In genomic region chr10:92691591-92692084, GRCh38 we compare ENCODE assay signal across 8 cellular contexts. TPM values are rescaled to one million over a fixed set of nuclear protein-coding genes. Genes with fewer than 3 reads are reported as not detected.
A peak's percentile ranks its signal among the peaks of the same experiment; 100 is the strongest.
DNase-seq lines count a peak whose midpoint lies in the region; ATAC-seq and TF ChIP-seq lines count a peak whose summit lies in the region.

No MANE protein-coding gene starts in this region.

- 62 to 71% methylated on average over 35 of the region's 35 CpGs for WGBS in aorta, 2 donors

- POLR2A ChIA-PET in AG04450 (lab: Yijun Ruan, JAX): no interaction called here

- TF ChIP-seq CTCF in AG04450 (IDR thresholded peaks at IDR 0.05; ENCODE audit: low read depth, low read length): no peak

- intact Hi-C loops in aorta (cut with DNase I): loop anchor here in 1 of 2 donors (5.0 to 10.0 kb wide), 2 partner anchors 66 to 153 kb away; partner anchors contain the start of gene EXOC6

- ATAC-seq in aorta (ENCODE audit: low FRiP score): peak; percentile 62
- ATAC-seq in GM21360 (IDR thresholded peaks at IDR 0.05; ENCODE audit: unreplicated experiment): no peak

- H3K4me3 ChIP-seq in AG04450 (ENCODE audit: low read depth, low read length): peak overlapping the region; percentile 77
- H3K4me3 ChIP-seq in aorta (ENCODE audit: low read length in 2 of 2): no peak overlapping the region

- H3K27ac ChIP-seq in AG04450 (ENCODE audit: low read depth, low read length) (no peak overlapping the region), aorta (ENCODE audit: low read depth in 1 of 2, low read length in 2 of 2) (no peak overlapping the region)

- H3K9me3 ChIP-seq in AG04450 (ENCODE audit: control insufficient read depth, insufficient read depth, low read length) (peaks cover 14% of the 10 kb centered on the region), aorta (ENCODE audit: control insufficient read depth, low read length) (no peaks in the 10 kb centered on the region)

- no peak for DNase-seq in AG04450 (ENCODE audit: low read depth, low spot score)
- peak; percentile 86 for DNase-seq in MV-4-11 (lab: John Stamatoyannopoulos, UW)
- DNase-seq in dermis blood vessel endothelial cell: peak; percentile 88
- peak; percentile 8 for DNase-seq in midbrain (lab: John Stamatoyannopoulos, UW)
- peak; percentile 80 to 83 for DNase-seq in aorta
- no peak for DNase-seq in cerebellar nuclear complex (lab: John Stamatoyannopoulos, UW)
- DNase-seq in NCI-H2081 (lab: John Stamatoyannopoulos, UW): no peak

- CTCF ChIA-PET in AG04450 (lab: Charles Lee): no interaction called here

- no peaks in the 10 kb centered on the region for H3K4me1 ChIP-seq in aorta (ENCODE audit: control insufficient read depth in 1 of 2, insufficient read depth in 2 of 2, low read length in 2 of 2)

- H3K27me3 ChIP-seq in AG04450 (ENCODE audit: control insufficient read depth, insufficient read depth, low read length): no peaks in the 10 kb centered on the region
- no peaks in the 10 kb centered on the region for H3K27me3 ChIP-seq in aorta (ENCODE audit: control insufficient read depth in 1 of 2, insufficient read depth in 2 of 2, low read length in 1 of 2)

- no peaks in the 10 kb centered on the region for H3K36me3 ChIP-seq in aorta (ENCODE audit: control insufficient read depth in 1 of 2, insufficient read depth in 2 of 2, low read length in 1 of 2)

RNA-seq across cellular contexts. Expression of gene HHEX, which starts 1.9 kb away (rescaled TPM):
- polyA plus RNA-seq in AG04450 (2011; rRNA removed) (13.6 and 14.0 TPM in 2 replicates), aorta (1 to 10 TPM; 4.5 to 6.3 TPM)
- polyA minus RNA-seq in AG04450 (2011; rRNA and poly(A)+ RNA removed): 6.5 and 6.6 TPM in 2 replicates
- total RNA-seq in dermis blood vessel endothelial cell (56.7 and 66.9 TPM in 2 replicates), aorta (10 to 100 TPM; 11.5 to 22.7 TPM)

Comparison
In these comparisons a context has a peak if more than half of its experiments do, and no peak if none do; other contexts are left out.
1. DNase-seq: peak in MV-4-11 (single experiment), dermis blood vessel endothelial cell (single experiment), midbrain (single experiment) and aorta (2 of 2); none in AG04450 (single experiment), cerebellar nuclear complex (0 of 2) and NCI-H2081 (0 of 2).